22 cellular contexts compared by ENCODE assay signal in genomic region chr14:22113401-22113800, GRCh38.
A peak's percentile ranks its signal among the peaks of the same experiment; 100 is the strongest.
DNase-seq lines count a peak whose midpoint lies in the region; ATAC-seq, FAIRE-seq and TF ChIP-seq lines count a peak whose summit lies in the region.
"Had no signal": no experiment of that assay in that cellular context is flagged by ENCODE, and none has a peak within 500 bp of the region (broad histone marks: within the 10 kb centered on the region; RNA-seq: fewer than 3 reads in every experiment).

No MANE protein-coding gene starts in this region.

- ATAC-seq in activated T-cell treated with anti-CD3 and anti-CD28 coated beads, Interleukin-2, amount 50 U/mL, for 72 hours (replicated peaks in 1 of 2) = peak in 1 of 2 donors; percentile 47
- no peak for ATAC-seq in central memory CD8-positive, alpha-beta T cell (replicated peaks; ENCODE audit: extremely low read depth, poor library complexity, severe bottlenecking)
- ATAC-seq: SK-N-SH treated with all-trans-retinoic acid at 6 μM for 48 hours had no signal

- peak in 1 of 2 donors; percentile 6 for DNase-seq in activated T-cell treated with anti-CD3 and anti-CD28 coated beads, Interleukin-2, amount 50 U/mL, for 72 hours
- no peak for DNase-seq in activated T-cell treated with anti-CD3 and anti-CD28 coated beads for 4 hours
- DNase-seq in CD8-positive, alpha-beta memory T cell = peak in 1 of 5 donors; percentile 45
- peak; percentile 1 for DNase-seq in T-helper 9 cell
- DNase-seq in central memory CD8-positive, alpha-beta T cell (ENCODE audit: low spot score in 2 of 2) = no peak
- DNase-seq in amniotic stem cell (lab: John Stamatoyannopoulos, UW) = no peak
- DNase-seq in kidney = no peak
- DNase-seq in iPS-NIHi11 (ENCODE audit: low spot score) = no peak
- DNase-seq: activated CD4-positive, alpha-beta T cell treated with anti-CD3 and anti-CD28 coated beads, Interleukin-2, amount 50 U/mL, for 4 hours; activated gamma-delta T cell; DMS53; effector memory CD4-positive, alpha-beta T cell; esophagus squamous epithelium; mesenchymal stem cell; naive B cell; NCI-H1105 treated with DMSO at 0.1 percent for 48 hours; NCI-H2107; NCI-H510A; tibial artery had no signal

- no peaks in the 10 kb centered on the region for H3K9me3 ChIP-seq in CD8-positive, alpha-beta memory T cell (ENCODE audit: low read length)
- no peaks in the 10 kb centered on the region for H3K9me3 ChIP-seq in kidney (ENCODE audit: control insufficient read depth in 1 of 2, low read length in 2 of 2)
- H3K9me3 ChIP-seq: esophagus squamous epithelium, tibial artery had no signal

- intact Hi-C loops in kidney (cut with DNase I) = no loop called here

- H3K9ac ChIP-seq in kidney (ENCODE audit: low read length in 2 of 2) = no peak overlapping the region

- FAIRE-seq in kidney (lab: Jason Lieb, UNC) = no peak
- FAIRE-seq: TTC549 had no signal

- TF ChIP-seq CTCF in kidney (IDR thresholded peaks at IDR 0.05; ENCODE audit: borderline replicate concordance, extremely low read depth, insufficient read depth) = no peak

- no peaks in the 10 kb centered on the region for H3K9me3 Mint-ChIP-seq in activated T-cell treated with anti-CD3 and anti-CD28 coated beads, Interleukin-2, amount 50 U/mL, for 72 hours
- H3K9me3 Mint-ChIP-seq in CD8-positive, alpha-beta memory T cell = no peaks in the 10 kb centered on the region
- H3K9me3 Mint-ChIP-seq in central memory CD8-positive, alpha-beta T cell = no peaks in the 10 kb centered on the region

- peak overlapping the region; percentile 75 for H3K27ac Mint-ChIP-seq in activated T-cell treated with anti-CD3 and anti-CD28 coated beads, Interleukin-2, amount 50 U/mL, for 72 hours
- peak overlapping the region in 6 of 8 donors; percentile 34 to 91 (median 74) for H3K27ac Mint-ChIP-seq in CD8-positive, alpha-beta memory T cell
- H3K27ac Mint-ChIP-seq in central memory CD8-positive, alpha-beta T cell (ENCODE audit: low read depth) = no peak overlapping the region
- H3K27ac Mint-ChIP-seq: naive B cell had no signal

- H3K27me3 ChIP-seq in CD8-positive, alpha-beta memory T cell (ENCODE audit: insufficient read depth, low read length, poor library complexity, severe bottlenecking) = no peaks in the 10 kb centered on the region
- H3K27me3 ChIP-seq: esophagus squamous epithelium, tibial artery had no signal

- H3K36me3 Mint-ChIP-seq in activated T-cell treated with anti-CD3 and anti-CD28 coated beads, Interleukin-2, amount 50 U/mL, for 72 hours (ENCODE audit: insufficient read depth in 2 of 2) = no peaks in the 10 kb centered on the region
- no peaks in the 10 kb centered on the region for H3K36me3 Mint-ChIP-seq in CD8-positive, alpha-beta memory T cell
- H3K36me3 Mint-ChIP-seq in central memory CD8-positive, alpha-beta T cell (ENCODE audit: insufficient read depth) = no peaks in the 10 kb centered on the region
- H3K36me3 Mint-ChIP-seq: naive B cell had no signal

- H3K27me3 Mint-ChIP-seq in activated T-cell treated with anti-CD3 and anti-CD28 coated beads, Interleukin-2, amount 50 U/mL, for 72 hours (ENCODE audit: low read depth) = no peaks in the 10 kb centered on the region
- peaks cover 0 to 2% of the 10 kb centered on the region in 2 donors for H3K27me3 Mint-ChIP-seq in CD8-positive, alpha-beta memory T cell
- peaks cover 7% of the 10 kb centered on the region for H3K27me3 Mint-ChIP-seq in central memory CD8-positive, alpha-beta T cell

- H3K36me3 ChIP-seq in CD8-positive, alpha-beta memory T cell (ENCODE audit: insufficient read depth, low read length) = no peaks in the 10 kb centered on the region
- H3K36me3 ChIP-seq in kidney (ENCODE audit: control insufficient read depth in 1 of 2, insufficient read depth in 2 of 2, low read length in 2 of 2) = no peaks in the 10 kb centered on the region
- H3K36me3 ChIP-seq: esophagus squamous epithelium, tibial artery had no signal

- CTCF ChIA-PET in CD8-positive, alpha-beta memory T cell (lab: Charles Lee) = no interaction called here

- POLR2A ChIA-PET in CD8-positive, alpha-beta memory T cell (lab: Charles Lee) = no interaction called here

- no peak overlapping the region for H3K27ac ChIP-seq in CD8-positive, alpha-beta memory T cell (ENCODE audit: low read depth, low read length)
- H3K27ac ChIP-seq in kidney (ENCODE audit: low read depth in 2 of 2, low read length in 2 of 2) = no peak overlapping the region
- H3K27ac ChIP-seq: esophagus squamous epithelium, RWPE1, tibial artery had no signal

- peaks cover 16% of the 10 kb centered on the region for H3K4me1 Mint-ChIP-seq in activated T-cell treated with anti-CD3 and anti-CD28 coated beads, Interleukin-2, amount 50 U/mL, for 72 hours (ENCODE audit: low read depth)
- H3K4me1 Mint-ChIP-seq in CD8-positive, alpha-beta memory T cell = peaks cover 0 to 8% (median 1%) of the 10 kb centered on the region in 3 donors
- H3K4me1 Mint-ChIP-seq in central memory CD8-positive, alpha-beta T cell = no peaks in the 10 kb centered on the region
- H3K4me1 Mint-ChIP-seq: naive B cell had no signal

- no peak overlapping the region for H3K4me3 ChIP-seq in CD8-positive, alpha-beta memory T cell (ENCODE audit: low read length)
- H3K4me3 ChIP-seq in kidney (ENCODE audit: low read length in 2 of 2) = no peak overlapping the region
- H3K4me3 ChIP-seq: esophagus squamous epithelium, tibial artery had no signal

- H3K4me3 Mint-ChIP-seq in activated T-cell treated with anti-CD3 and anti-CD28 coated beads, Interleukin-2, amount 50 U/mL, for 72 hours = peak overlapping the region; percentile 67 to 91
- peak overlapping the region in 6 of 7 donors; percentile 23 to 72 (median 58) for H3K4me3 Mint-ChIP-seq in CD8-positive, alpha-beta memory T cell
- peak overlapping the region; percentile 13 for H3K4me3 Mint-ChIP-seq in central memory CD8-positive, alpha-beta T cell
- H3K4me3 Mint-ChIP-seq: naive B cell had no signal

- no peaks in the 10 kb centered on the region for H3K4me1 ChIP-seq in CD8-positive, alpha-beta memory T cell (ENCODE audit: insufficient read depth, low read length)
- H3K4me1 ChIP-seq in kidney (ENCODE audit: control insufficient read depth in 1 of 2, insufficient read depth in 1 of 2, low read depth in 1 of 2, low read length in 2 of 2) = no peaks in the 10 kb centered on the region
- H3K4me1 ChIP-seq: esophagus squamous epithelium, tibial artery had no signal

Comparison
In these comparisons a context has a peak if more than half of its experiments do, and no peak if none do; other contexts are left out.
1. H3K4me3 Mint-ChIP-seq: peak in every context shown above with its lines; median percentile 79 in activated T-cell treated with anti-CD3 and anti-CD28 coated beads, Interleukin-2, amount 50 U/mL, for 72 hours; 58 in CD8-positive, alpha-beta memory T cell; 13 in central memory CD8-positive, alpha-beta T cell.